ENCODE assay signal across 8 cellular contexts in genomic region chr17:32349503-32349853, GRCh38. TPM values are rescaled to one million over a fixed set of nuclear protein-coding genes. Genes with fewer than 3 reads are reported as not detected.
A peak's percentile ranks its signal among the peaks of the same experiment; 100 is the strongest.
DNase-seq lines count a peak whose midpoint lies in the region; ATAC-seq and TF ChIP-seq lines count a peak whose summit lies in the region.

No MANE protein-coding gene starts in this region.

- DNase-seq in mammary epithelial cell, result no peak
- DNase-seq in right lobe of liver, result no peak
- DNase-seq in thyroid gland, result peak; percentile 17 to 21
- DNase-seq in HuH-7.5 (ENCODE audit: low spot score), result no peak
- no peak for DNase-seq in glomerular visceral epithelial cell (ENCODE audit: extremely low spot score)

- dilution Hi-C loops in mammary epithelial cell (cut with HindIII; ENCODE audit: low sequenced_read_pairs), result no loop called here

- ATAC-seq in GM18873 (IDR thresholded peaks at IDR 0.05; ENCODE audit: low FRiP score, unreplicated experiment), result peak; percentile 6
- peak; percentile 33 to 50 (median 42) for ATAC-seq in right lobe of liver
- no peak for ATAC-seq in GM19463 (IDR thresholded peaks at IDR 0.05; ENCODE audit: unreplicated experiment)

- H3K4me1 ChIP-seq in OCI-LY3 (ENCODE audit: low read length), result peaks cover 12% of the 10 kb centered on the region
- peaks cover 17% of the 10 kb centered on the region for H3K4me1 ChIP-seq in mammary epithelial cell (ENCODE audit: insufficient read depth, low read length)
- H3K4me1 ChIP-seq in right lobe of liver, result peaks cover 0 to 31% (median 3%) of the 10 kb centered on the region in 4 donors
- H3K4me1 ChIP-seq in thyroid gland, result peaks cover 17 to 32% of the 10 kb centered on the region in 2 donors

- H3K9ac ChIP-seq in OCI-LY3 (ENCODE audit: low read length) (peak overlapping the region; percentile 94), mammary epithelial cell (ENCODE audit: insufficient read depth, low read length) (peak overlapping the region; percentile 100)

- TSS peak; percentile 80 for BruUV-seq in mammary epithelial cell (replicated peaks; lab: Mats Ljungman, UMichigan)

- TF ChIP-seq CTCF in OCI-LY3 (IDR thresholded peaks at IDR 0.05; ENCODE audit: low read depth, low read length) (no peak), mammary epithelial cell (conservative IDR thresholded peaks at IDR 0.05 in 1 of 2, IDR thresholded peaks at IDR 0.05 in 1 of 2; ENCODE audit: extremely low read depth in 1 of 2, insufficient read depth in 1 of 2, low read depth in 1 of 2, low read length in 2 of 2) (no peak), right lobe of liver (IDR thresholded peaks at IDR 0.05) (no peak), thyroid gland (IDR thresholded peaks at IDR 0.05) (no peak)

- H3K36me3 ChIP-seq in OCI-LY3 (replicated peaks; ENCODE audit: low read depth, low read length) (peaks cover 29% of the 10 kb centered on the region), mammary epithelial cell (ENCODE audit: insufficient read depth, low read length) (peaks cover 10% of the 10 kb centered on the region), right lobe of liver (peaks cover 0 to 24% (median 2%) of the 10 kb centered on the region in 4 donors), thyroid gland (peaks cover 5 to 6% of the 10 kb centered on the region in 2 donors)

- H3K4me3 ChIP-seq in OCI-LY3 (ENCODE audit: low read length) (peak overlapping the region; percentile 92), mammary epithelial cell (replicated peaks in 1 of 3; ENCODE audit: insufficient read depth in 1 of 3, low read depth in 2 of 3, low read length in 3 of 3) (peak overlapping the region; percentile 63 to 98 (median 96)), right lobe of liver (peak overlapping the region; percentile 63 to 92 (median 86)), thyroid gland (replicated peaks in 1 of 3) (peak overlapping the region; percentile 4 to 83 (median 72))

- TF ChIP-seq POLR2A in right lobe of liver (IDR thresholded peaks at IDR 0.05) (no peak), thyroid gland (IDR thresholded peaks at IDR 0.05) (no peak)

- H3K79me2 ChIP-seq in OCI-LY3 (ENCODE audit: low read length) (peaks cover 54% of the 10 kb centered on the region), mammary epithelial cell (ENCODE audit: insufficient read depth, low read length) (peaks cover 59% of the 10 kb centered on the region)

- H2AFZ ChIP-seq in OCI-LY3 (ENCODE audit: low read depth, low read length), result peak overlapping the region; percentile 50; the same call in 1 of the 2 replicates
- H2AFZ ChIP-seq in mammary epithelial cell (ENCODE audit: low read depth, low read length), result peak overlapping the region; percentile 90

- intact Hi-C loops in mammary epithelial cell (cut with micrococcal nuclease), result no loop called here
- intact Hi-C loops in right lobe of liver (cut with DNase I), result no loop called here
- intact Hi-C loops in thyroid gland (cut with DNase I), result no loop called here

- H3K4me2 ChIP-seq in OCI-LY3 (ENCODE audit: low read length) (peak overlapping the region; percentile 67), mammary epithelial cell (ENCODE audit: insufficient read depth, low read depth, low read length) (peak overlapping the region; percentile 67)

- H3K27ac ChIP-seq in OCI-LY3 (ENCODE audit: low read length) (peak overlapping the region; percentile 86), mammary epithelial cell (ENCODE audit: insufficient read depth, low read depth, low read length) (peak overlapping the region; percentile 99), right lobe of liver (peak overlapping the region; percentile 91 to 99 (median 95)), thyroid gland (peak overlapping the region; percentile 93 to 97 (median 95))

- H3K27me3 ChIP-seq in OCI-LY3 (ENCODE audit: low read depth, low read length) (no peaks in the 10 kb centered on the region), mammary epithelial cell (ENCODE audit: insufficient read depth, low read length) (no peaks in the 10 kb centered on the region), right lobe of liver (no peaks in the 10 kb centered on the region), thyroid gland (no peaks in the 10 kb centered on the region)

- in situ Hi-C loops in mammary epithelial cell (cut with MboI; ENCODE audit: low sequenced_read_pairs in 2 of 2), result loop anchor here in 1 of 2 donors (25.0 kb wide), 1 partner anchor 337 kb away; the partner anchor contains the start of gene LRRC37B

- CTCF ChIA-PET in mammary epithelial cell (lab: Charles Lee; ENCODE audit: low non-redundant PET), result no interaction called here

- H3K9me3 ChIP-seq in OCI-LY3 (ENCODE audit: insufficient read depth, low read length), result no peaks in the 10 kb centered on the region
- H3K9me3 ChIP-seq in mammary epithelial cell (replicated peaks; ENCODE audit: insufficient read depth, low read length), result no peaks in the 10 kb centered on the region
- H3K9me3 ChIP-seq in right lobe of liver, result no peaks in the 10 kb centered on the region
- no peaks in the 10 kb centered on the region for H3K9me3 ChIP-seq in thyroid gland

- H4K20me1 ChIP-seq in OCI-LY3 (ENCODE audit: insufficient read depth, low read length) (peaks cover 35% of the 10 kb centered on the region), mammary epithelial cell (ENCODE audit: insufficient read depth, low read length) (peaks cover 18% of the 10 kb centered on the region)

- WGBS in mammary epithelial cell (ENCODE audit: low coverage, missing lambda C conversion rate), result 0% methylated on average over 15 of the region's 15 CpGs
- WGBS in right lobe of liver (ENCODE audit: insufficient coverage, low coverage, low lambda C conversion rate, missing lambda C conversion rate), result 18% methylated on average over 15 of the region's 15 CpGs
- WGBS in thyroid gland, 2 donors, result 9 to 23% methylated on average over 15 of the region's 15 CpGs

RNA-seq across cellular contexts. Expression of gene ZNF207, which starts 0.5 kb away (rescaled TPM):
- total RNA-seq in mammary epithelial cell (100 to 1,000 TPM; 134 to 169 TPM), right lobe of liver (10 to 100 TPM; 48.0 to 91.1 (median 68.7) TPM), thyroid gland (100 to 1,000 TPM; 155 to 218 (median 194) TPM)
- 210 TPM for polyA plus RNA-seq in mammary epithelial cell
- 122 TPM for polyA minus RNA-seq in mammary epithelial cell

RNA-seq across cellular contexts. Expression of gene C17orf75, which starts 7.5 kb away (rescaled TPM):
- 10 to 100 TPM; 16.2 to 24.5 TPM for total RNA-seq in mammary epithelial cell
- polyA plus RNA-seq in mammary epithelial cell, result 10.6 TPM
- polyA minus RNA-seq in mammary epithelial cell, result 10.3 TPM
- total RNA-seq in right lobe of liver, result 1 to 10 TPM; 7.1 to 8.9 (median 7.3) TPM
- 10 to 100 TPM; 16.1 to 27.7 (median 21.9) TPM for total RNA-seq in thyroid gland

Comparison
In these comparisons a context has a peak if more than half of its experiments do, and no peak if none do; other contexts are left out.
1. DNase-seq: peak in thyroid gland (2 of 2); none in mammary epithelial cell (single experiment), right lobe of liver (0 of 3), HuH-7.5 (single experiment) and glomerular visceral epithelial cell (single experiment).
2. Peak in every context shown above with its lines, with median percentiles within 50 percentile points of each other: H3K27ac ChIP-seq and H3K4me3 ChIP-seq.